ENCODE assay signal across 1 cellular context in genomic region chr17:39677581-39678339, GRCh38.
TF ChIP-seq lines count a peak whose summit lies in the region.

No MANE protein-coding gene starts in this region.

TF ChIP-seq in HepG2, 621 proteins besides CTCF, POLR2A, EP300 and RAD21:
- TF ChIP-seq UBTF (CRISPR knock-in tag; IDR thresholded peaks at IDR 0.05) (0 out of 2 replicates have a peak, but pooled peaks have one; percentile 3), POGK (CRISPR knock-in tag; conservative IDR thresholded peaks at IDR 0.05) (no peak), KDM4B (CRISPR knock-in tag; IDR thresholded peaks at IDR 0.05) (no peak), ZMYM3 (CRISPR knock-in tag; IDR thresholded peaks at IDR 0.05) (peak; percentile 63), HIVEP1 (CRISPR knock-in tag; IDR thresholded peaks at IDR 0.05) (no peak), MED13 (CRISPR knock-in tag; IDR thresholded peaks at IDR 0.05) (no peak), JUNB (CRISPR knock-in tag; IDR thresholded peaks at IDR 0.05; ENCODE audit: borderline replicate concordance) (no peak), BCLAF1 (IDR thresholded peaks at IDR 0.05) (no peak), KDM1A (CRISPR knock-in tag; IDR thresholded peaks at IDR 0.05) (peak; percentile 64; the same call in 1 of the 2 replicates), ZNF20 (CRISPR knock-in tag; IDR thresholded peaks at IDR 0.05) (no peak), HNF1A (IDR thresholded peaks at IDR 0.05; ENCODE audit: low read depth) (no peak), HNF1A (CRISPR knock-in tag; IDR thresholded peaks at IDR 0.05; ENCODE audit: borderline replicate concordance) (0 out of 2 replicates have a peak, but pooled peaks have one; percentile 13), MTA1 (CRISPR knock-in tag; IDR thresholded peaks at IDR 0.05; ENCODE audit: borderline replicate concordance) (no peak), ZBTB3 (CRISPR knock-in tag; IDR thresholded peaks at IDR 0.05; ENCODE audit: borderline replicate concordance, low read depth) (no peak), ZNF251 (CRISPR knock-in tag; IDR thresholded peaks at IDR 0.05) (no peak), ZNF317 (CRISPR knock-in tag; IDR thresholded peaks at IDR 0.05) (no peak), ADNP (CRISPR knock-in tag; IDR thresholded peaks at IDR 0.05) (peak; percentile 77; the same call in 1 of the 2 replicates)
- TF ChIP-seq, protein P1, sequence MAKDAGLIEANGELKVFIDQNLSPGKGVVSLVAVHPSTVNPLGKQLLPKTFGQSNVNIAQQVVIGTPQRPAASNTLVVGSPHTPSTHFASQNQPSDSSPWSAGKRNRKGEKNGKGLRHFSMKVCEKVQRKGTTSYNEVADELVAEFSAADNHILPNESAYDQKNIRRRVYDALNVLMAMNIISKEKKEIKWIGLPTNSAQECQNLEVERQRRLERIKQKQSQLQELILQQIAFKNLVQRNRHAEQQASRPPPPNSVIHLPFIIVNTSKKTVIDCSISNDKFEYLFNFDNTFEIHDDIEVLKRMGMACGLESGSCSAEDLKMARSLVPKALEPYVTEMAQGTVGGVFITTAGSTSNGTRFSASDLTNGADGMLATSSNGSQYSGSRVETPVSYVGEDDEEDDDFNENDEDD (CRISPR knock-in tag; IDR thresholded peaks at IDR 0.05; ENCODE audit: borderline replicate concordance), result no peak
- TF ChIP-seq, protein P2, sequence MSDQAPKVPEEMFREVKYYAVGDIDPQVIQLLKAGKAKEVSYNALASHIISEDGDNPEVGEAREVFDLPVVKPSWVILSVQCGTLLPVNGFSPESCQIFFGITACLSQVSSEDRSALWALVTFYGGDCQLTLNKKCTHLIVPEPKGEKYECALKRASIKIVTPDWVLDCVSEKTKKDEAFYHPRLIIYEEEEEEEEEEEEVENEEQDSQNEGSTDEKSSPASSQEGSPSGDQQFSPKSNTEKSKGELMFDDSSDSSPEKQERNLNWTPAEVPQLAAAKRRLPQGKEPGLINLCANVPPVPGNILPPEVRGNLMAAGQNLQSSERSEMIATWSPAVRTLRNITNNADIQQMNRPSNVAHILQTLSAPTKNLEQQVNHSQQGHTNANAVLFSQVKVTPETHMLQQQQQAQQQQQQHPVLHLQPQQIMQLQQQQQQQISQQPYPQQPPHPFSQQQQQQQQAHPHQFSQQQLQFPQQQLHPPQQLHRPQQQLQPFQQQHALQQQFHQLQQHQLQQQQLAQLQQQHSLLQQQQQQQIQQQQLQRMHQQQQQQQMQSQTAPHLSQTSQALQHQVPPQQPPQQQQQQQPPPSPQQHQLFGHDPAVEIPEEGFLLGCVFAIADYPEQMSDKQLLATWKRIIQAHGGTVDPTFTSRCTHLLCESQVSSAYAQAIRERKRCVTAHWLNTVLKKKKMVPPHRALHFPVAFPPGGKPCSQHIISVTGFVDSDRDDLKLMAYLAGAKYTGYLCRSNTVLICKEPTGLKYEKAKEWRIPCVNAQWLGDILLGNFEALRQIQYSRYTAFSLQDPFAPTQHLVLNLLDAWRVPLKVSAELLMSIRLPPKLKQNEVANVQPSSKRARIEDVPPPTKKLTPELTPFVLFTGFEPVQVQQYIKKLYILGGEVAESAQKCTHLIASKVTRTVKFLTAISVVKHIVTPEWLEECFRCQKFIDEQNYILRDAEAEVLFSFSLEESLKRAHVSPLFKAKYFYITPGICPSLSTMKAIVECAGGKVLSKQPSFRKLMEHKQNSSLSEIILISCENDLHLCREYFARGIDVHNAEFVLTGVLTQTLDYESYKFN (CRISPR knock-in tag; conservative IDR thresholded peaks at IDR 0.05), result no peak
- TF ChIP-seq, protein P3, sequence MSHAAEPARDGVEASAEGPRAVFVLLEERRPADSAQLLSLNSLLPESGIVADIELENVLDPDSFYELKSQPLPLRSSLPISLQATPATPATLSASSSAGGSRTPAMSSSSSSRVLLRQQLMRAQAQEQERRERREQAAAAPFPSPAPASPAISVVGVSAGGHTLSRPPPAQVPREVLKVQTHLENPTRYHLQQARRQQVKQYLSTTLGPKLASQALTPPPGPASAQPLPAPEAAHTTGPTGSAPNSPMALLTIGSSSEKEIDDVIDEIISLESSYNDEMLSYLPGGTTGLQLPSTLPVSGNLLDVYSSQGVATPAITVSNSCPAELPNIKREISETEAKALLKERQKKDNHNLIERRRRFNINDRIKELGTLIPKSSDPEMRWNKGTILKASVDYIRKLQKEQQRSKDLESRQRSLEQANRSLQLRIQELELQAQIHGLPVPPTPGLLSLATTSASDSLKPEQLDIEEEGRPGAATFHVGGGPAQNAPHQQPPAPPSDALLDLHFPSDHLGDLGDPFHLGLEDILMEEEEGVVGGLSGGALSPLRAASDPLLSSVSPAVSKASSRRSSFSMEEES (CRISPR knock-in tag; IDR thresholded peaks at IDR 0.05), result no peak
